Comparison of ENCODE assay signal across 28 cellular contexts in the genomic region with DNA sequence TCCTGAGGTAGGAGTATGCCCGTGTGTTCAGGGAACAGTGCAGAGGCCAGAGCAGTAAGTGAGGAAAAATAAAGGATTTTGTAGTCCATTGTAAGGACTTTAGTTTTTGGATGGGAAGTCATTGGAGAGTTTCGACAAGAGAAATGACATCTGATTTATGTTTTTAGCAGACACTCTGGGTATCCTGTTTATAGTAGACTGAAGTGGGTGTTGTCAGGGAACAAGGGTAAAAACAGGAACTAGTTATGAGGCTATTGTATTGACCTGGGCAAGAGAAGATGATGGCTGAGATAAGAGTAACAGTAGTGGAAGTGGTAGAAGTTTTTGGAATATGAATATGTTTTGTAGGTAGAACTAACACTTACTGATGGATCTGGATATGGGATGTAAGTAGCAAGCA. TPM values are rescaled to one million over a fixed set of nuclear protein-coding genes. Genes with fewer than 3 reads are reported as not detected.
"Had no signal": no experiment of that assay in that cellular context is flagged by ENCODE, and none has a peak within 500 bp of the region (broad histone marks: within the 10 kb centered on the region; RNA-seq: fewer than 3 reads in every experiment).

No MANE protein-coding gene starts in this region.

- H3K9me3 Mint-ChIP-seq: activated CD4-positive, alpha-beta memory T cell treated with anti-CD3 and anti-CD28 coated beads, Interleukin-2, amount 10 ng/mL, durations not matched to agents 7 days and 5 days; activated CD4-positive, alpha-beta T cell treated with anti-CD3 and anti-CD28 coated beads, Interleukin-2, amount 10 ng/mL, durations not matched to agents 7 days and 5 days; activated T-cell treated with anti-CD3 and anti-CD28 coated beads, Interleukin-2, amount 50 U/mL, for 4 hours; activated T-helper 17 cell treated with anti-CD3 and anti-CD28 coated beads, Interleukin-2, amount 50 U/mL, for 72 hours; dendritic cell treated with granulocyte-macrophage colony-stimulating factor and Interleukin-4, amounts not matched to agents 40 ng/mL and 50 ng/mL, for 4 days; endodermal cell had no signal

- ATAC-seq: activated T-cell treated with anti-CD3 and anti-CD28 coated beads, Interleukin-2, amount 50 U/mL, for 4 hours; activated T-helper 17 cell treated with anti-CD3 and anti-CD28 coated beads, Interleukin-2, amount 50 U/mL, for 72 hours; gastrocnemius medialis; right lobe of liver; stimulated activated naive CD8-positive, alpha-beta T cell treated with anti-CD3 and anti-CD28 coated beads, Interleukin-15, Interleukin-2, amounts not matched to agents 100 U/mL and 50 U/mL, for 24 hours had no signal

- DNase-seq: activated CD4-positive, alpha-beta memory T cell treated with anti-CD3 and anti-CD28 coated beads, Interleukin-2, amount 10 ng/mL, durations not matched to agents 7 days and 5 days; activated CD4-positive, alpha-beta T cell treated with anti-CD3 and anti-CD28 coated beads for 1 hour; activated CD4-positive, alpha-beta T cell treated with anti-CD3 and anti-CD28 coated beads, Interleukin-2, amount 10 ng/mL, durations not matched to agents 7 days and 5 days; activated gamma-delta T cell treated with Interleukin-2 at 50 U/mL for 16 hours; activated naive CD4-positive, alpha-beta T cell treated with anti-CD3 and anti-CD28 coated beads, Interleukin-2, amount 50 U/mL, for 16 hours; activated T-cell treated with anti-CD3 and anti-CD28 coated beads, Interleukin-2, amount 50 U/mL, for 4 hours; amniotic stem cell; brain microvascular endothelial cell; caudate nucleus; endodermal cell; gastrocnemius medialis; glutamatergic neuron; islet precursor cell; left ventricle myocardium inferior; right lobe of liver; stimulated activated CD4-positive, alpha-beta T cell treated with anti-CD3 and anti-CD28 coated beads, Interleukin-2, amount 100 ng/mL, for 48 hours; stimulated activated naive CD8-positive, alpha-beta T cell treated with anti-CD3 and anti-CD28 coated beads, Interleukin-15, Interleukin-2, amounts not matched to agents 100 U/mL and 50 U/mL, for 24 hours; testis; transverse colon had no signal

- H3K79me2 ChIP-seq: hepatocyte had no signal

- H3K4me2 ChIP-seq: hepatocyte had no signal

- H3K4me3 ChIP-seq: gastrocnemius medialis, hepatocyte, left ventricle myocardium inferior, right lobe of liver, testis, transverse colon had no signal

- H3K27ac ChIP-seq: brain microvascular endothelial cell, epithelial cell of prostate, gastrocnemius medialis, hepatocyte, left ventricle myocardium inferior, right lobe of liver, testis, transverse colon had no signal

- H3K4me1 Mint-ChIP-seq: activated CD4-positive, alpha-beta memory T cell treated with anti-CD3 and anti-CD28 coated beads, Interleukin-2, amount 10 ng/mL, durations not matched to agents 7 days and 5 days; activated CD4-positive, alpha-beta T cell treated with anti-CD3 and anti-CD28 coated beads, Interleukin-2, amount 10 ng/mL, durations not matched to agents 7 days and 5 days; activated T-helper 17 cell treated with anti-CD3 and anti-CD28 coated beads, Interleukin-2, amount 50 U/mL, for 72 hours; endodermal cell had no signal

- H3K27ac Mint-ChIP-seq: activated CD4-positive, alpha-beta memory T cell treated with anti-CD3 and anti-CD28 coated beads, Interleukin-2, amount 10 ng/mL, durations not matched to agents 7 days and 5 days; activated CD4-positive, alpha-beta T cell treated with anti-CD3 and anti-CD28 coated beads, Interleukin-2, amount 10 ng/mL, durations not matched to agents 7 days and 5 days; activated T-helper 17 cell treated with anti-CD3 and anti-CD28 coated beads, Interleukin-2, amount 50 U/mL, for 72 hours; dendritic cell treated with granulocyte-macrophage colony-stimulating factor and Interleukin-4, amounts not matched to agents 40 ng/mL and 50 ng/mL, for 4 days; endodermal cell; nephron; progenitor cell of endocrine pancreas had no signal

- H3K27me3 Mint-ChIP-seq: progenitor cell of endocrine pancreas had no signal

- H3K4me3 Mint-ChIP-seq: activated CD4-positive, alpha-beta memory T cell treated with anti-CD3 and anti-CD28 coated beads, Interleukin-2, amount 10 ng/mL, durations not matched to agents 7 days and 5 days; activated CD4-positive, alpha-beta T cell treated with anti-CD3 and anti-CD28 coated beads, Interleukin-2, amount 10 ng/mL, durations not matched to agents 7 days and 5 days; activated T-cell treated with anti-CD3 and anti-CD28 coated beads, Interleukin-2, amount 50 U/mL, for 4 hours; activated T-helper 17 cell treated with anti-CD3 and anti-CD28 coated beads, Interleukin-2, amount 50 U/mL, for 72 hours; dendritic cell treated with granulocyte-macrophage colony-stimulating factor and Interleukin-4, amounts not matched to agents 40 ng/mL and 50 ng/mL, for 4 days; endodermal cell; nephron had no signal

- H2AFZ ChIP-seq: hepatocyte had no signal

- H3K27me3 ChIP-seq: brain microvascular endothelial cell, gastrocnemius medialis, hepatocyte, right lobe of liver, testis, transverse colon had no signal

- FAIRE-seq: astrocyte had no signal

- H3K9me3 ChIP-seq: gastrocnemius medialis, right lobe of liver, testis, transverse colon had no signal

- H3K4me1 ChIP-seq: gastrocnemius medialis, left ventricle myocardium inferior, right lobe of liver, testis had no signal

- H3K36me3 ChIP-seq: brain microvascular endothelial cell, gastrocnemius medialis, left ventricle myocardium inferior, right lobe of liver, transverse colon had no signal

RNA-seq across cellular contexts. Expression of gene GTF2A1L, which starts 59.8 kb away (rescaled TPM):
- total RNA-seq: activated CD4-positive, alpha-beta memory T cell treated with anti-CD3 and anti-CD28 coated beads, Interleukin-2, amount 10 ng/mL, durations not matched to agents 7 days and 5 days; activated CD4-positive, alpha-beta T cell treated with anti-CD3 and anti-CD28 coated beads, Interleukin-2, amount 10 ng/mL, durations not matched to agents 7 days and 5 days; activated T-cell treated with anti-CD3 and anti-CD28 coated beads, Interleukin-2, amount 50 U/mL, for 4 hours; activated T-helper 17 cell treated with anti-CD3 and anti-CD28 coated beads, Interleukin-2, amount 50 U/mL, for 72 hours; astrocyte; endodermal cell; left ventricle myocardium inferior; osteocyte; progenitor cell of endocrine pancreas; skeletal muscle tissue had no signal
